ENCODE assay signal across 1 cellular context in the genomic region with DNA sequence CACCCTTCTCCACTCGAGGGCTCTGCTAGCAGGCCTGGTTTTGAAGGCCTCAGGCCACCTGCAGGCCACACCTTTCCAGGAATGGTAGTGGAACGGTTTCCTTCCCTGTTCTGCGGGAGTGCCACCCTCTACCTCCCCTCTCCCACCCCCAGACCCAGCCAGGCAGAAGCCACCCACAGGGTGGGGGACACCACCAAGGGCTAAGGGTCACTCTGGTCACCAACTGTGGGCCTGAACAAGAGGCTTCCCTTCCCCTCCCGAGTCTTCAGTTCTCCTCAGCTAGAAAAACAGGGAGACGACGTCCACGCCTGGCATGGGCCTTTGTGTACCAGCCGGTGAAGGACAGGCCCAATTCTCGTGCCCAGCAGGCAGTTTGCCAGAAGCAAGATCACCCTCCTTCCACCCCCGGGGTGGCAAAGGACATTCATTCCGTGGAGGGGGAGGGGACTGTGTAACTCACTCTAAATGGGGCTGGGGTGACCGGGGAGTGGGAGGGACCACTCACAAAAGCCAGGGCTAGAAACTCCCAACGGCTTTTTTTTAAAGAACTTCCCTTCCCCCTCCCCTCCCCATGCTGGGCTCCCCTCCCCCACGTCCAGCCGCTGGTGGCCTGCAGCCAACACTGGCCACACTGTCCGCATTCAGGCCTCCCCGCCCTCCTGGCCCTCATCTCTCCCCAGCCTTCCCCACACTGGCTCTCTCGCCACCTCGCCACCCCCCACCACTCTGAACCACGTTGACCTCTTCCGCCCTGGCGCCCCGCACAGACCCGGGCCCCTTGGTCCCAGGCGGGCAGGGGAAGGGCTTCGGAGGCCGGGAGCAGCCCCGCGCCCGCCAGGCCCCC.
TF ChIP-seq lines count a peak whose summit lies in the region.

No MANE protein-coding gene starts in this region.

TF ChIP-seq in IMR-90, 13 proteins besides CTCF, POLR2A, EP300 and RAD21 (continued from another document):
- TF ChIP-seq, protein P1, sequence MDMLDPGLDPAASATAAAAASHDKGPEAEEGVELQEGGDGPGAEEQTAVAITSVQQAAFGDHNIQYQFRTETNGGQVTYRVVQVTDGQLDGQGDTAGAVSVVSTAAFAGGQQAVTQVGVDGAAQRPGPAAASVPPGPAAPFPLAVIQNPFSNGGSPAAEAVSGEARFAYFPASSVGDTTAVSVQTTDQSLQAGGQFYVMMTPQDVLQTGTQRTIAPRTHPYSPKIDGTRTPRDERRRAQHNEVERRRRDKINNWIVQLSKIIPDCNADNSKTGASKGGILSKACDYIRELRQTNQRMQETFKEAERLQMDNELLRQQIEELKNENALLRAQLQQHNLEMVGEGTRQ (IDR thresholded peaks at IDR 0.05; ENCODE audit: low read depth, low read length), result no peak
- TF ChIP-seq BHLHE40 (IDR thresholded peaks at IDR 0.05; ENCODE audit: low read depth, low read length), result no peak
- TF ChIP-seq SMC3 (IDR thresholded peaks at IDR 0.05; ENCODE audit: low read depth, low read length), result no peak
- TF ChIP-seq, protein P2, sequence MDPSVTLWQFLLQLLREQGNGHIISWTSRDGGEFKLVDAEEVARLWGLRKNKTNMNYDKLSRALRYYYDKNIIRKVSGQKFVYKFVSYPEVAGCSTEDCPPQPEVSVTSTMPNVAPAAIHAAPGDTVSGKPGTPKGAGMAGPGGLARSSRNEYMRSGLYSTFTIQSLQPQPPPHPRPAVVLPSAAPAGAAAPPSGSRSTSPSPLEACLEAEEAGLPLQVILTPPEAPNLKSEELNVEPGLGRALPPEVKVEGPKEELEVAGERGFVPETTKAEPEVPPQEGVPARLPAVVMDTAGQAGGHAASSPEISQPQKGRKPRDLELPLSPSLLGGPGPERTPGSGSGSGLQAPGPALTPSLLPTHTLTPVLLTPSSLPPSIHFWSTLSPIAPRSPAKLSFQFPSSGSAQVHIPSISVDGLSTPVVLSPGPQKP (IDR thresholded peaks at IDR 0.05; ENCODE audit: borderline replicate concordance, low read depth, low read length), result no peak
